Comparison of ENCODE assay signal across 9 cellular contexts in genomic region chr6:115680621-115681020, GRCh38.
"Had no signal": no experiment of that assay in that cellular context is flagged by ENCODE, and none has a peak within 500 bp of the region (broad histone marks: within the 10 kb centered on the region; RNA-seq: fewer than 3 reads in every experiment).

No MANE protein-coding gene starts in this region.

- H3K4me1 ChIP-seq: HAP-1 had no signal

- H3K4me3 ChIP-seq: GM23248, HAP-1, K562 had no signal

- DNase-seq: GM23248, GOT3, H7, HFFc6, IMR-90 had no signal

- H2AFZ ChIP-seq: GM23248 had no signal

- H3K9me3 Mint-ChIP-seq: HFFc6 had no signal

- H3K9ac ChIP-seq: GM23248 had no signal

- H3K4me3 Mint-ChIP-seq: HFFc6 had no signal

- H3K36me3 ChIP-seq: HAP-1 had no signal

- H3K9me3 ChIP-seq: HAP-1 had no signal

- ATAC-seq: HCT116, K562 had no signal

- H3K27ac Mint-ChIP-seq: HFFc6 had no signal

- H3K27ac ChIP-seq: GM23248, HL-60 had no signal
